Comparison of ENCODE assay signal across 2 cellular contexts in the genomic region with DNA sequence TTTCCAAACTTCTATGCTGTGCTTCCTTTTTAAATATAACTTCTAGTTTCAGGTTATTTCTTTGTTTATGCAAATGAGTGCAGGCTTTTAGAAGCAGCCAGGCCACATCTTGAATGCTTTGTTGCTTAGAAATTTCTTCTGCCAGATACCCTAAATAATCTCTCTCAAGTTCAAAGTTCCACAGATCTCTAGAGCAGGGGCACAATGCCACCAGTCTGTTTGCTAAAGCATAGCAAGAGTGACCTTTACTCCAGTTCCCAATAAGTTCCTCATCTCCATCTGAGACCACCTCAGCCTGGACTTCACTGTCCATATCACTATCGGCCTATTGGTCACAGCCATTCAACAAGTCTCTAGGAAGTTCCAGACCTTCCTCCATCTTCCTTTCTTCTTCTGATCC. TPM values are rescaled to one million over a fixed set of nuclear protein-coding genes. Genes with fewer than 3 reads are reported as not detected.
"Had no signal": no experiment of that assay in that cellular context is flagged by ENCODE, and none has a peak within 500 bp of the region (broad histone marks: within the 10 kb centered on the region; RNA-seq: fewer than 3 reads in every experiment).

No MANE protein-coding gene starts in this region.

RNA-seq across cellular contexts. Expression of gene NKX2-4, which starts 26.4 kb away (rescaled TPM):
- total RNA-seq: G401, GM12878 had no signal
- polyA plus RNA-seq: GM12878 had no signal
